1 cellular context compared by ENCODE assay signal in the genomic region with DNA sequence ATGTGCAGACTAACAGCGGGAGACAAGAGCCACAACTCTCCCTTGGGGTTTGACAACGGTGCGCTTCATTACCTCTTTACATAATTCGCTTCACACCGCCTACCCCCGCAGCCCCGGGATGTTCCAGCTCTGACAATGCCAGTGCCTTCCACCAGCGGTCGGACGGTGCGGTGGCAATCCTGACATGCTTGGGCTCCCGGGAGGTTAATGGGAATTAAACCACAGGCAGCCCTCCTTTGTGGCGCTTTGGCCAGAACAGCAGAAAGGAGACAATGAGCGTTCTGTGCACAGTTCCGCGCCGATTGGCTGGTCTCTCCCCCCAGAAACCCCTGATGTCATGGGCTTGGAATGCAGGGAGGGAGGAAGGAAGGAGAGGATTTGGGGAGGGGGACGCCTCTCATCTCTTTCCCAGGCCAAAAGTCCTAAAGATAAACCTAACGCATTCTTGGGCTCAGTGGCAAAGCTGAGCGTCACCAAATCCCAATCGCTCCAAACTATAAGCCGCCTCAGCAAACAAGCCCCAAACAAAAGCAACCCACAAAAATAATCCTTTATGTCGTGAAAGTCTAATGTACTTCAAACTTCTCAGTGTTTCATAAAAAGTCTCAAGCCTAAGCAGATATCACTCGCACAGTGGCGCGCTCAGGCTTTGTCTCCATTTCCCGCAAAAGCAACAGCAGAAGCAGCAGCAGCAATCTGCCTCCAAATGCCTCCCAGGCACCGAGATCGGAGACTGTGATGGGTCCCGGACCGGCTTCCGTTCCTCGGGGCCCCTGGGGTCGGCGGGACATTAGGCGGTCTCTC.
TF ChIP-seq lines count a peak whose summit lies in the region.

No MANE protein-coding gene starts in this region.

TF ChIP-seq in HepG2, 621 proteins besides CTCF, POLR2A, EP300 and RAD21 (continued from another document and continues in another):
- TF ChIP-seq, protein P1, sequence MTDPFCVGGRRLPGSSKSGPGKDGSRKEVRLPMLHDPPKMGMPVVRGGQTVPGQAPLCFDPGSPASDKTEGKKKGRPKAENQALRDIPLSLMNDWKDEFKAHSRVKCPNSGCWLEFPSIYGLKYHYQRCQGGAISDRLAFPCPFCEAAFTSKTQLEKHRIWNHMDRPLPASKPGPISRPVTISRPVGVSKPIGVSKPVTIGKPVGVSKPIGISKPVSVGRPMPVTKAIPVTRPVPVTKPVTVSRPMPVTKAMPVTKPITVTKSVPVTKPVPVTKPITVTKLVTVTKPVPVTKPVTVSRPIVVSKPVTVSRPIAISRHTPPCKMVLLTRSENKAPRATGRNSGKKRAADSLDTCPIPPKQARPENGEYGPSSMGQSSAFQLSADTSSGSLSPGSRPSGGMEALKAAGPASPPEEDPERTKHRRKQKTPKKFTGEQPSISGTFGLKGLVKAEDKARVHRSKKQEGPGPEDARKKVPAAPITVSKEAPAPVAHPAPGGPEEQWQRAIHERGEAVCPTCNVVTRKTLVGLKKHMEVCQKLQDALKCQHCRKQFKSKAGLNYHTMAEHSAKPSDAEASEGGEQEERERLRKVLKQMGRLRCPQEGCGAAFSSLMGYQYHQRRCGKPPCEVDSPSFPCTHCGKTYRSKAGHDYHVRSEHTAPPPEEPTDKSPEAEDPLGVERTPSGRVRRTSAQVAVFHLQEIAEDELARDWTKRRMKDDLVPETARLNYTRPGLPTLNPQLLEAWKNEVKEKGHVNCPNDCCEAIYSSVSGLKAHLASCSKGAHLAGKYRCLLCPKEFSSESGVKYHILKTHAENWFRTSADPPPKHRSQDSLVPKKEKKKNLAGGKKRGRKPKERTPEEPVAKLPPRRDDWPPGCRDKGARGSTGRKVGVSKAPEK (CRISPR knock-in tag; IDR thresholded peaks at IDR 0.05; ENCODE audit: borderline replicate concordance) = peak; percentile 74; the same call in 1 of the 2 replicates
- TF ChIP-seq ZNF547 (CRISPR knock-in tag; IDR thresholded peaks at IDR 0.05) = 0 out of 2 replicates have a peak, but pooled peaks have one; percentile 2
- no peak for TF ChIP-seq CCDC6 (CRISPR knock-in tag; IDR thresholded peaks at IDR 0.05)
- TF ChIP-seq, protein P2, sequence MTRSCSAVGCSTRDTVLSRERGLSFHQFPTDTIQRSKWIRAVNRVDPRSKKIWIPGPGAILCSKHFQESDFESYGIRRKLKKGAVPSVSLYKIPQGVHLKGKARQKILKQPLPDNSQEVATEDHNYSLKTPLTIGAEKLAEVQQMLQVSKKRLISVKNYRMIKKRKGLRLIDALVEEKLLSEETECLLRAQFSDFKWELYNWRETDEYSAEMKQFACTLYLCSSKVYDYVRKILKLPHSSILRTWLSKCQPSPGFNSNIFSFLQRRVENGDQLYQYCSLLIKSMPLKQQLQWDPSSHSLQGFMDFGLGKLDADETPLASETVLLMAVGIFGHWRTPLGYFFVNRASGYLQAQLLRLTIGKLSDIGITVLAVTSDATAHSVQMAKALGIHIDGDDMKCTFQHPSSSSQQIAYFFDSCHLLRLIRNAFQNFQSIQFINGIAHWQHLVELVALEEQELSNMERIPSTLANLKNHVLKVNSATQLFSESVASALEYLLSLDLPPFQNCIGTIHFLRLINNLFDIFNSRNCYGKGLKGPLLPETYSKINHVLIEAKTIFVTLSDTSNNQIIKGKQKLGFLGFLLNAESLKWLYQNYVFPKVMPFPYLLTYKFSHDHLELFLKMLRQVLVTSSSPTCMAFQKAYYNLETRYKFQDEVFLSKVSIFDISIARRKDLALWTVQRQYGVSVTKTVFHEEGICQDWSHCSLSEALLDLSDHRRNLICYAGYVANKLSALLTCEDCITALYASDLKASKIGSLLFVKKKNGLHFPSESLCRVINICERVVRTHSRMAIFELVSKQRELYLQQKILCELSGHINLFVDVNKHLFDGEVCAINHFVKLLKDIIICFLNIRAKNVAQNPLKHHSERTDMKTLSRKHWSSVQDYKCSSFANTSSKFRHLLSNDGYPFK (CRISPR knock-in tag; IDR thresholded peaks at IDR 0.05; ENCODE audit: borderline replicate concordance) = no peak
- TF ChIP-seq GTF3A (CRISPR knock-in tag; conservative IDR thresholded peaks at IDR 0.05) = no peak
- 0 out of 2 replicates have a peak, but pooled peaks have one; percentile 41 for TF ChIP-seq FOXJ3 (CRISPR knock-in tag; IDR thresholded peaks at IDR 0.05; ENCODE audit: borderline replicate concordance)
- TF ChIP-seq EEA1 (CRISPR knock-in tag; IDR thresholded peaks at IDR 0.05; ENCODE audit: borderline replicate concordance) = no peak
- TF ChIP-seq ZSCAN9 (CRISPR knock-in tag; IDR thresholded peaks at IDR 0.05; ENCODE audit: borderline replicate concordance) = no peak
- TF ChIP-seq XRCC5 (optimal IDR thresholded peaks at IDR 0.05; ENCODE audit: low read length) = peak; percentile 37
- TF ChIP-seq ZNF367 (CRISPR knock-in tag; IDR thresholded peaks at IDR 0.05; ENCODE audit: borderline replicate concordance) = no peak
- no peak for TF ChIP-seq ZNF543 (CRISPR knock-in tag; IDR thresholded peaks at IDR 0.05)
- peak; percentile 35; the same call in 1 of the 2 replicates for TF ChIP-seq MEF2D (CRISPR knock-in tag; IDR thresholded peaks at IDR 0.05)
- TF ChIP-seq ZNF354B (CRISPR knock-in tag; IDR thresholded peaks at IDR 0.05) = no peak
- TF ChIP-seq ZBTB7A (CRISPR knock-in tag; IDR thresholded peaks at IDR 0.05) = no peak
- TF ChIP-seq GATAD1 (CRISPR knock-in tag; IDR thresholded peaks at IDR 0.05) = no peak
- TF ChIP-seq, protein P3, sequence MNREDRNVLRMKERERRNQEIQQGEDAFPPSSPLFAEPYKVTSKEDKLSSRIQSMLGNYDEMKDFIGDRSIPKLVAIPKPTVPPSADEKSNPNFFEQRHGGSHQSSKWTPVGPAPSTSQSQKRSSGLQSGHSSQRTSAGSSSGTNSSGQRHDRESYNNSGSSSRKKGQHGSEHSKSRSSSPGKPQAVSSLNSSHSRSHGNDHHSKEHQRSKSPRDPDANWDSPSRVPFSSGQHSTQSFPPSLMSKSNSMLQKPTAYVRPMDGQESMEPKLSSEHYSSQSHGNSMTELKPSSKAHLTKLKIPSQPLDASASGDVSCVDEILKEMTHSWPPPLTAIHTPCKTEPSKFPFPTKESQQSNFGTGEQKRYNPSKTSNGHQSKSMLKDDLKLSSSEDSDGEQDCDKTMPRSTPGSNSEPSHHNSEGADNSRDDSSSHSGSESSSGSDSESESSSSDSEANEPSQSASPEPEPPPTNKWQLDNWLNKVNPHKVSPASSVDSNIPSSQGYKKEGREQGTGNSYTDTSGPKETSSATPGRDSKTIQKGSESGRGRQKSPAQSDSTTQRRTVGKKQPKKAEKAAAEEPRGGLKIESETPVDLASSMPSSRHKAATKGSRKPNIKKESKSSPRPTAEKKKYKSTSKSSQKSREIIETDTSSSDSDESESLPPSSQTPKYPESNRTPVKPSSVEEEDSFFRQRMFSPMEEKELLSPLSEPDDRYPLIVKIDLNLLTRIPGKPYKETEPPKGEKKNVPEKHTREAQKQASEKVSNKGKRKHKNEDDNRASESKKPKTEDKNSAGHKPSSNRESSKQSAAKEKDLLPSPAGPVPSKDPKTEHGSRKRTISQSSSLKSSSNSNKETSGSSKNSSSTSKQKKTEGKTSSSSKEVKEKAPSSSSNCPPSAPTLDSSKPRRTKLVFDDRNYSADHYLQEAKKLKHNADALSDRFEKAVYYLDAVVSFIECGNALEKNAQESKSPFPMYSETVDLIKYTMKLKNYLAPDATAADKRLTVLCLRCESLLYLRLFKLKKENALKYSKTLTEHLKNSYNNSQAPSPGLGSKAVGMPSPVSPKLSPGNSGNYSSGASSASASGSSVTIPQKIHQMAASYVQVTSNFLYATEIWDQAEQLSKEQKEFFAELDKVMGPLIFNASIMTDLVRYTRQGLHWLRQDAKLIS (CRISPR knock-in tag; IDR thresholded peaks at IDR 0.05) = no peak
- TF ChIP-seq ZMYM3 (CRISPR knock-in tag; IDR thresholded peaks at IDR 0.05) = no peak
- TF ChIP-seq, protein P4, sequence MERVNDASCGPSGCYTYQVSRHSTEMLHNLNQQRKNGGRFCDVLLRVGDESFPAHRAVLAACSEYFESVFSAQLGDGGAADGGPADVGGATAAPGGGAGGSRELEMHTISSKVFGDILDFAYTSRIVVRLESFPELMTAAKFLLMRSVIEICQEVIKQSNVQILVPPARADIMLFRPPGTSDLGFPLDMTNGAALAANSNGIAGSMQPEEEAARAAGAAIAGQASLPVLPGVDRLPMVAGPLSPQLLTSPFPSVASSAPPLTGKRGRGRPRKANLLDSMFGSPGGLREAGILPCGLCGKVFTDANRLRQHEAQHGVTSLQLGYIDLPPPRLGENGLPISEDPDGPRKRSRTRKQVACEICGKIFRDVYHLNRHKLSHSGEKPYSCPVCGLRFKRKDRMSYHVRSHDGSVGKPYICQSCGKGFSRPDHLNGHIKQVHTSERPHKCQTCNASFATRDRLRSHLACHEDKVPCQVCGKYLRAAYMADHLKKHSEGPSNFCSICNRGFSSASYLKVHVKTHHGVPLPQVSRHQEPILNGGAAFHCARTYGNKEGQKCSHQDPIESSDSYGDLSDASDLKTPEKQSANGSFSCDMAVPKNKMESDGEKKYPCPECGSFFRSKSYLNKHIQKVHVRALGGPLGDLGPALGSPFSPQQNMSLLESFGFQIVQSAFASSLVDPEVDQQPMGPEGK (CRISPR knock-in tag; IDR thresholded peaks at IDR 0.05) = peak; percentile 77
- no peak for TF ChIP-seq CENPT (CRISPR knock-in tag; IDR thresholded peaks at IDR 0.05; ENCODE audit: low read depth)
- peak; percentile 82; the same call in 1 of the 2 replicates for TF ChIP-seq FOXC1 (CRISPR knock-in tag; IDR thresholded peaks at IDR 0.05; ENCODE audit: borderline replicate concordance)
- TF ChIP-seq HDAC6 (IDR thresholded peaks at IDR 0.05; ENCODE audit: low read depth, low read length) = no peak
- TF ChIP-seq, protein P5, sequence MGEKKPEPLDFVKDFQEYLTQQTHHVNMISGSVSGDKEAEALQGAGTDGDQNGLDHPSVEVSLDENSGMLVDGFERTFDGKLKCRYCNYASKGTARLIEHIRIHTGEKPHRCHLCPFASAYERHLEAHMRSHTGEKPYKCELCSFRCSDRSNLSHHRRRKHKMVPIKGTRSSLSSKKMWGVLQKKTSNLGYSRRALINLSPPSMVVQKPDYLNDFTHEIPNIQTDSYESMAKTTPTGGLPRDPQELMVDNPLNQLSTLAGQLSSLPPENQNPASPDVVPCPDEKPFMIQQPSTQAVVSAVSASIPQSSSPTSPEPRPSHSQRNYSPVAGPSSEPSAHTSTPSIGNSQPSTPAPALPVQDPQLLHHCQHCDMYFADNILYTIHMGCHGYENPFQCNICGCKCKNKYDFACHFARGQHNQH (CRISPR knock-in tag; IDR thresholded peaks at IDR 0.05) = no peak
- TF ChIP-seq, protein P6, sequence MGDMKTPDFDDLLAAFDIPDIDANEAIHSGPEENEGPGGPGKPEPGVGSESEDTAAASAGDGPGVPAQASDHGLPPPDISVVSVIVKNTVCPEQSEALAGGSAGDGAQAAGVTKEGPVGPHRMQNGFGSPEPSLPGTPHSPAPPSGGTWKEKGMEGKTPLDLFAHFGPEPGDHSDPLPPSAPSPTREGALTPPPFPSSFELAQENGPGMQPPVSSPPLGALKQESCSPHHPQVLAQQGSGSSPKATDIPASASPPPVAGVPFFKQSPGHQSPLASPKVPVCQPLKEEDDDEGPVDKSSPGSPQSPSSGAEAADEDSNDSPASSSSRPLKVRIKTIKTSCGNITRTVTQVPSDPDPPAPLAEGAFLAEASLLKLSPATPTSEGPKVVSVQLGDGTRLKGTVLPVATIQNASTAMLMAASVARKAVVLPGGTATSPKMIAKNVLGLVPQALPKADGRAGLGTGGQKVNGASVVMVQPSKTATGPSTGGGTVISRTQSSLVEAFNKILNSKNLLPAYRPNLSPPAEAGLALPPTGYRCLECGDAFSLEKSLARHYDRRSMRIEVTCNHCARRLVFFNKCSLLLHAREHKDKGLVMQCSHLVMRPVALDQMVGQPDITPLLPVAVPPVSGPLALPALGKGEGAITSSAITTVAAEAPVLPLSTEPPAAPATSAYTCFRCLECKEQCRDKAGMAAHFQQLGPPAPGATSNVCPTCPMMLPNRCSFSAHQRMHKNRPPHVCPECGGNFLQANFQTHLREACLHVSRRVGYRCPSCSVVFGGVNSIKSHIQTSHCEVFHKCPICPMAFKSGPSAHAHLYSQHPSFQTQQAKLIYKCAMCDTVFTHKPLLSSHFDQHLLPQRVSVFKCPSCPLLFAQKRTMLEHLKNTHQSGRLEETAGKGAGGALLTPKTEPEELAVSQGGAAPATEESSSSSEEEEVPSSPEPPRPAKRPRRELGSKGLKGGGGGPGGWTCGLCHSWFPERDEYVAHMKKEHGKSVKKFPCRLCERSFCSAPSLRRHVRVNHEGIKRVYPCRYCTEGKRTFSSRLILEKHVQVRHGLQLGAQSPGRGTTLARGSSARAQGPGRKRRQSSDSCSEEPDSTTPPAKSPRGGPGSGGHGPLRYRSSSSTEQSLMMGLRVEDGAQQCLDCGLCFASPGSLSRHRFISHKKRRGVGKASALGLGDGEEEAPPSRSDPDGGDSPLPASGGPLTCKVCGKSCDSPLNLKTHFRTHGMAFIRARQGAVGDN (CRISPR knock-in tag; IDR thresholded peaks at IDR 0.05) = peak; percentile 51; the same call in 1 of the 2 replicates
- 0 out of 2 replicates have a peak, but pooled peaks have one; percentile 11 for TF ChIP-seq NFKBIZ (CRISPR knock-in tag; IDR thresholded peaks at IDR 0.05)
- TF ChIP-seq PHF20 (CRISPR knock-in tag; IDR thresholded peaks at IDR 0.05) = no peak
- TF ChIP-seq, protein P7, sequence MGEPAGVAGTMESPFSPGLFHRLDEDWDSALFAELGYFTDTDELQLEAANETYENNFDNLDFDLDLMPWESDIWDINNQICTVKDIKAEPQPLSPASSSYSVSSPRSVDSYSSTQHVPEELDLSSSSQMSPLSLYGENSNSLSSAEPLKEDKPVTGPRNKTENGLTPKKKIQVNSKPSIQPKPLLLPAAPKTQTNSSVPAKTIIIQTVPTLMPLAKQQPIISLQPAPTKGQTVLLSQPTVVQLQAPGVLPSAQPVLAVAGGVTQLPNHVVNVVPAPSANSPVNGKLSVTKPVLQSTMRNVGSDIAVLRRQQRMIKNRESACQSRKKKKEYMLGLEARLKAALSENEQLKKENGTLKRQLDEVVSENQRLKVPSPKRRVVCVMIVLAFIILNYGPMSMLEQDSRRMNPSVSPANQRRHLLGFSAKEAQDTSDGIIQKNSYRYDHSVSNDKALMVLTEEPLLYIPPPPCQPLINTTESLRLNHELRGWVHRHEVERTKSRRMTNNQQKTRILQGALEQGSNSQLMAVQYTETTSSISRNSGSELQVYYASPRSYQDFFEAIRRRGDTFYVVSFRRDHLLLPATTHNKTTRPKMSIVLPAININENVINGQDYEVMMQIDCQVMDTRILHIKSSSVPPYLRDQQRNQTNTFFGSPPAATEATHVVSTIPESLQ (CRISPR knock-in tag; conservative IDR thresholded peaks at IDR 0.05) = no peak
- TF ChIP-seq ZNF430 (CRISPR knock-in tag; IDR thresholded peaks at IDR 0.05) = no peak
- no peak for TF ChIP-seq TBL1XR1 (IDR thresholded peaks at IDR 0.05; ENCODE audit: borderline replicate concordance, low read length, partially characterized antibody)
- peak; percentile 50; the same call in 1 of the 2 replicates for TF ChIP-seq KDM5A (IDR thresholded peaks at IDR 0.05; ENCODE audit: borderline replicate concordance, low read length)
- TF ChIP-seq MAZ (IDR thresholded peaks at IDR 0.05; ENCODE audit: borderline replicate concordance, low read depth, low read length) = no peak
- no peak for TF ChIP-seq MAZ (CRISPR knock-in tag; IDR thresholded peaks at IDR 0.05; ENCODE audit: low read depth)
- no peak for TF ChIP-seq PRPF4 (IDR thresholded peaks at IDR 0.05; ENCODE audit: low read depth, low read length, poor library complexity, severe bottlenecking)
- 0 out of 2 replicates have a peak, but pooled peaks have one; percentile 37 for TF ChIP-seq HNRNPL (IDR thresholded peaks at IDR 0.05; ENCODE audit: low read depth, low read length)
